1 cellular context compared by ENCODE assay signal in the genomic region with DNA sequence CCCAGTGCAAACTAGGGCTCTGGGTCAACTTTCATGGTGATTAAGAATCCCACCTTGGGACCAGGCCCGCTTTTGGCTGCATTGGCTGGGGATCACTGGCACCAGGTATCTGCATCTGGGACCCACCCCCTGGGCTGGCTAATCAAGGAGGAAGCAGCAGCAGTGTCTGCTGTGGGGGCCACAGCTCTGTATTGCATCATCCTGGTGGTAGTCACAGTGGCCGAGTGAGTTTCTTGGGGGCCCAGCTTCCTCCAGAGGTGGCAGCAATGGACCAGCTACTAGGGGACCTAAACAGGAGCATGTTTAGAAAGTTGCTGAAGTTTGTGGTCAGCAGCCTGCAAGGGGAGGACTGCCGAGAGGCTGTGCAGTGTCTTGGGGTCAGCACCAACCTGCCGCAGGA.
TF ChIP-seq lines count a peak whose summit lies in the region.

No MANE protein-coding gene starts in this region.

TF ChIP-seq in IMR-90, 13 proteins besides CTCF, POLR2A, EP300 and RAD21:
- TF ChIP-seq USF2 (IDR thresholded peaks at IDR 0.05; ENCODE audit: low read depth, low read length) (no peak), CHD1 (IDR thresholded peaks at IDR 0.05; ENCODE audit: low read depth, low read length) (no peak), CEBPB (IDR thresholded peaks at IDR 0.05; ENCODE audit: low read depth, low read length) (peak; percentile 60; the same call in 1 of the 2 replicates), BHLHE40 (IDR thresholded peaks at IDR 0.05; ENCODE audit: low read depth, low read length) (no peak), MAFK (IDR thresholded peaks at IDR 0.05; ENCODE audit: low read depth, low read length) (no peak), RCOR1 (IDR thresholded peaks at IDR 0.05; ENCODE audit: insufficient replicate concordance, low read length) (no peak)
